ENCODE assay signal across 18 cellular contexts in genomic region chr15:69158201-69158842, GRCh38. TPM values are rescaled to one million over a fixed set of nuclear protein-coding genes. Genes with fewer than 3 reads are reported as not detected.
A peak's percentile ranks its signal among the peaks of the same experiment; 100 is the strongest.
DNase-seq lines count a peak whose midpoint lies in the region; ATAC-seq and TF ChIP-seq lines count a peak whose summit lies in the region.
"Had no signal": no experiment of that assay in that cellular context is flagged by ENCODE, and none has a peak within 500 bp of the region (broad histone marks: within the 10 kb centered on the region; RNA-seq: fewer than 3 reads in every experiment).

No MANE protein-coding gene starts in this region.

- no peaks in the 10 kb centered on the region for H3K27me3 ChIP-seq in CD8-positive, alpha-beta memory T cell (ENCODE audit: insufficient read depth, low read length, poor library complexity, severe bottlenecking)

- no peak overlapping the region for H3K4me3 ChIP-seq in CD8-positive, alpha-beta memory T cell (ENCODE audit: low read length)

- no peaks in the 10 kb centered on the region for H3K36me3 Mint-ChIP-seq in activated naive CD8-positive, alpha-beta T cell
- no peaks in the 10 kb centered on the region for H3K36me3 Mint-ChIP-seq in activated naive CD8-positive, alpha-beta T cell treated with anti-CD3 and anti-CD28 coated beads, Interleukin-2, amount 50 U/mL, for 24 hours (ENCODE audit: low read depth)
- no peaks in the 10 kb centered on the region for H3K36me3 Mint-ChIP-seq in WTC11
- H3K36me3 Mint-ChIP-seq in progenitor cell of endocrine pancreas (ENCODE audit: insufficient read depth), result no peaks in the 10 kb centered on the region
- peaks cover 0 to 12% (median 0%) of the 10 kb centered on the region in 3 donors for H3K36me3 Mint-ChIP-seq in CD8-positive, alpha-beta memory T cell

- H3K36me3 ChIP-seq in CD8-positive, alpha-beta memory T cell (ENCODE audit: insufficient read depth, low read length), result no peaks in the 10 kb centered on the region

- ATAC-seq in activated naive CD8-positive, alpha-beta T cell treated with anti-CD3 and anti-CD28 coated beads, Interleukin-2, amount 50 U/mL, for 24 hours, result no peak
- no peak for ATAC-seq in WTC11
- ATAC-seq: CD8-positive, alpha-beta T cell; PC-3 had no signal

- no peak for DNase-seq in activated naive CD8-positive, alpha-beta T cell treated with anti-CD3 and anti-CD28 coated beads, Interleukin-2, amount 50 U/mL, for 24 hours
- no peak for DNase-seq in WTC11 (ENCODE audit: low spot score)
- DNase-seq in globus pallidus (ENCODE audit: low spot score), result peak; percentile 42
- no peak for DNase-seq in progenitor cell of endocrine pancreas (ENCODE audit: low spot score, unreplicated experiment)
- no peak for DNase-seq in AG20443 (ENCODE audit: low spot score)
- no peak for DNase-seq in CD8-positive, alpha-beta memory T cell
- no peak for DNase-seq in NCI-H1105 treated with DMSO at 0.1 percent for 48 hours (lab: John Stamatoyannopoulos, UW)
- DNase-seq: CD8-positive, alpha-beta T cell; DMS79 treated with DMSO at 0.1 percent for 48 hours; MV-4-11; NCI-H187 treated with DMSO at 0.1 percent for 48 hours; NCI-H2227 treated with DMSO at 0.1 percent for 48 hours; NCI-H510A treated with DMSO at 0.1 percent for 48 hours; PC-3; RPMI8226; SHP77 treated with DMSO at 0.1 percent for 48 hours had no signal

- no peaks in the 10 kb centered on the region for H3K9me3 ChIP-seq in CD8-positive, alpha-beta memory T cell (ENCODE audit: low read length)

- POLR2A ChIA-PET in WTC11 (lab: Charles Lee), result no interaction called here
- POLR2A ChIA-PET in CD8-positive, alpha-beta memory T cell (lab: Charles Lee), result no interaction called here

- peaks cover 5% of the 10 kb centered on the region for H3K4me1 ChIP-seq in CD8-positive, alpha-beta memory T cell (ENCODE audit: insufficient read depth, low read length)

- H3K9me3 Mint-ChIP-seq in activated naive CD8-positive, alpha-beta T cell (ENCODE audit: low read depth), result no peaks in the 10 kb centered on the region
- H3K9me3 Mint-ChIP-seq in activated naive CD8-positive, alpha-beta T cell treated with anti-CD3 and anti-CD28 coated beads, Interleukin-2, amount 50 U/mL, for 24 hours, result no peaks in the 10 kb centered on the region
- H3K9me3 Mint-ChIP-seq in WTC11 (peaks cover 5% of the 10 kb centered on the region), progenitor cell of endocrine pancreas (ENCODE audit: low read depth) (no peaks in the 10 kb centered on the region)
- no peaks in the 10 kb centered on the region for H3K9me3 Mint-ChIP-seq in CD8-positive, alpha-beta memory T cell
- H3K9me3 Mint-ChIP-seq: CD8-positive, alpha-beta T cell had no signal

- H3K27ac Mint-ChIP-seq in activated naive CD8-positive, alpha-beta T cell, result no peak overlapping the region
- no peak overlapping the region for H3K27ac Mint-ChIP-seq in activated naive CD8-positive, alpha-beta T cell treated with anti-CD3 and anti-CD28 coated beads, Interleukin-2, amount 50 U/mL, for 24 hours
- H3K27ac Mint-ChIP-seq in WTC11 (no peak overlapping the region), progenitor cell of endocrine pancreas (no peak overlapping the region)
- peak overlapping the region in 3 of 8 donors; percentile 48 to 88 (median 86) for H3K27ac Mint-ChIP-seq in CD8-positive, alpha-beta memory T cell
- H3K27ac Mint-ChIP-seq: CD8-positive, alpha-beta T cell had no signal

- TF ChIP-seq CTCF in WTC11 (IDR thresholded peaks at IDR 0.05), result no peak
- no peak for TF ChIP-seq CTCF in progenitor cell of endocrine pancreas (IDR thresholded peaks at IDR 0.05; ENCODE audit: unreplicated experiment)

- peaks cover 11% of the 10 kb centered on the region for H3K27me3 Mint-ChIP-seq in activated naive CD8-positive, alpha-beta T cell
- H3K27me3 Mint-ChIP-seq in activated naive CD8-positive, alpha-beta T cell treated with anti-CD3 and anti-CD28 coated beads, Interleukin-2, amount 50 U/mL, for 24 hours, result peaks cover 8% of the 10 kb centered on the region
- H3K27me3 Mint-ChIP-seq in WTC11 (ENCODE audit: low read depth), result peaks cover 24% of the 10 kb centered on the region
- H3K27me3 Mint-ChIP-seq in progenitor cell of endocrine pancreas, result peaks cover 4% of the 10 kb centered on the region
- peaks cover 11 to 28% of the 10 kb centered on the region in 2 donors for H3K27me3 Mint-ChIP-seq in CD8-positive, alpha-beta memory T cell

- H3K4me1 Mint-ChIP-seq in activated naive CD8-positive, alpha-beta T cell (ENCODE audit: low read depth), result peaks cover 14% of the 10 kb centered on the region
- H3K4me1 Mint-ChIP-seq in activated naive CD8-positive, alpha-beta T cell treated with anti-CD3 and anti-CD28 coated beads, Interleukin-2, amount 50 U/mL, for 24 hours, result peaks cover 13% of the 10 kb centered on the region
- H3K4me1 Mint-ChIP-seq in WTC11 (peaks cover 21% of the 10 kb centered on the region), progenitor cell of endocrine pancreas (ENCODE audit: low read depth) (peaks cover 18% of the 10 kb centered on the region)
- peaks cover 13 to 17% (median 16%) of the 10 kb centered on the region in 3 donors for H3K4me1 Mint-ChIP-seq in CD8-positive, alpha-beta memory T cell

- H3K4me3 Mint-ChIP-seq in activated naive CD8-positive, alpha-beta T cell, result peak overlapping the region; percentile 5
- H3K4me3 Mint-ChIP-seq in activated naive CD8-positive, alpha-beta T cell treated with anti-CD3 and anti-CD28 coated beads, Interleukin-2, amount 50 U/mL, for 24 hours, result no peak overlapping the region
- H3K4me3 Mint-ChIP-seq in WTC11 (0 out of 2 replicates have a peak overlapping the region, but pooled peaks have one; percentile 9), progenitor cell of endocrine pancreas (ENCODE audit: low read depth) (peak overlapping the region; percentile 0)
- peak overlapping the region in 3 of 7 donors; percentile 3 to 99 (median 56) for H3K4me3 Mint-ChIP-seq in CD8-positive, alpha-beta memory T cell

- CTCF ChIA-PET in WTC11 (lab: Charles Lee), result interaction anchor here (0.8 to 1.1 kb wide), 2 partner anchors 93 to 99 kb away, joined by 3 read pairs; no protein-coding TSS in a partner anchor
- CTCF ChIA-PET in CD8-positive, alpha-beta memory T cell (lab: Charles Lee), result no interaction called here

- no peak overlapping the region for H3K27ac ChIP-seq in CD8-positive, alpha-beta memory T cell (ENCODE audit: low read depth, low read length)
- H3K27ac ChIP-seq: KMS-11 had no signal

TF ChIP-seq in WTC11, 78 proteins besides CTCF, POLR2A, EP300 and RAD21 (continues in another document):
- TF ChIP-seq NR1H2 (CRISPR knock-in tag; IDR thresholded peaks at IDR 0.05) (no peak), MYBL2 (CRISPR knock-in tag; IDR thresholded peaks at IDR 0.05) (no peak), AR (CRISPR knock-in tag; IDR thresholded peaks at IDR 0.05) (no peak), ETV6 (CRISPR knock-in tag; IDR thresholded peaks at IDR 0.05) (no peak), RELA (CRISPR knock-in tag; IDR thresholded peaks at IDR 0.05; ENCODE audit: borderline replicate concordance) (no peak), JUN (CRISPR knock-in tag; IDR thresholded peaks at IDR 0.05) (no peak), MLX (CRISPR knock-in tag; IDR thresholded peaks at IDR 0.05) (no peak), FOXK1 (CRISPR knock-in tag; IDR thresholded peaks at IDR 0.05) (no peak), HMGXB4 (CRISPR knock-in tag; IDR thresholded peaks at IDR 0.05) (no peak)

RNA-seq across cellular contexts. Expression of gene GLCE, which starts 2.1 kb away (rescaled TPM):
- total RNA-seq in WTC11 (2021) (10.7 to 12.5 TPM (median 11.3 TPM) in 3 replicates), progenitor cell of endocrine pancreas (17.6 and 18.0 TPM in 2 replicates)
- 1 to 10 TPM; 5.4 to 5.7 TPM for total RNA-seq in CD8-positive, alpha-beta memory T cell
- polyA plus RNA-seq in CD8-positive, alpha-beta memory T cell, result 8.4 TPM
